8 cellular contexts compared by ENCODE assay signal in genomic region chr12:49058366-49059062, GRCh38. TPM values are rescaled to one million over a fixed set of nuclear protein-coding genes. Genes with fewer than 3 reads are reported as not detected.
A peak's percentile ranks its signal among the peaks of the same experiment; 100 is the strongest.
DNase-seq lines count a peak whose midpoint lies in the region; ATAC-seq and TF ChIP-seq lines count a peak whose summit lies in the region.

No MANE protein-coding gene starts in this region.

- H3K9me3 ChIP-seq in sigmoid colon: no peaks in the 10 kb centered on the region

- H3K27me3 ChIP-seq in sigmoid colon: no peaks in the 10 kb centered on the region

- intact Hi-C loops in sigmoid colon (cut with DNase I): no loop called here

- TF ChIP-seq CTCF in RWPE1 (conservative IDR thresholded peaks at IDR 0.05; ENCODE audit: low read depth): no peak
- no peak for TF ChIP-seq CTCF in fibroblast of mammary gland (conservative IDR thresholded peaks at IDR 0.05; ENCODE audit: control insufficient read depth, insufficient read depth, low read depth, low read length)
- no peak for TF ChIP-seq CTCF in sigmoid colon (IDR thresholded peaks at IDR 0.05)

- ATAC-seq in GM19395 (IDR thresholded peaks at IDR 0.05; ENCODE audit: unreplicated experiment): no peak
- no peak for ATAC-seq in GM21447 (IDR thresholded peaks at IDR 0.05; ENCODE audit: unreplicated experiment)

- TF ChIP-seq EP300 in sigmoid colon (IDR thresholded peaks at IDR 0.05): no peak

- POLR2A ChIA-PET in RWPE1 (lab: Yijun Ruan, JAX; ENCODE audit: low non-redundant PET): no interaction called here

- no peak for TF ChIP-seq POLR2A in sigmoid colon (IDR thresholded peaks at IDR 0.05)

- 4 to 10% methylated on average over 5 of the region's 5 CpGs for WGBS in sigmoid colon, 2 donors

- CTCF ChIA-PET in RWPE1 (lab: Yijun Ruan, JAX): no interaction called here

- H3K4me3 ChIP-seq in GM08714 (ENCODE audit: low read length) (peak overlapping the region; percentile 95), fibroblast of mammary gland (ENCODE audit: control insufficient read depth, low read depth, low read length) (peak overlapping the region; percentile 91), sigmoid colon (peak overlapping the region; percentile 87 to 100 (median 98))

- DNase-seq in RWPE1 (ENCODE audit: low spot score): peak; percentile 19
- no peak for DNase-seq in fibroblast of mammary gland (ENCODE audit: low read depth)
- DNase-seq in sigmoid colon: no peak
- no peak for DNase-seq in stimulated activated CD4-positive, alpha-beta T cell treated with anti-CD3 and anti-CD28 coated beads, Interleukin-4, amount 100 ng/mL, for 1 hour
- DNase-seq in activated gamma-delta T cell (lab: John Stamatoyannopoulos, UW): no peak

- H3K27ac ChIP-seq in RWPE1: peak overlapping the region; percentile 86
- H3K27ac ChIP-seq in sigmoid colon: peak overlapping the region; percentile 6 to 99 (median 94)

- H3K4me1 ChIP-seq in sigmoid colon: peaks cover 0 to 63% (median 50%) of the 10 kb centered on the region in 4 donors

- H3K36me3 ChIP-seq in sigmoid colon: peaks cover 4 to 17% (median 13%) of the 10 kb centered on the region in 4 donors

RNA-seq across cellular contexts. Expression of gene KMT2D, which starts 2.1 kb away (rescaled TPM):
- total RNA-seq in sigmoid colon: 10 to 100 TPM; 18.2 to 52.9 (median 30.6) TPM
- 10 to 100 TPM in 2 of 3 donors, 1 to 10 TPM in 1; 1.8 to 61.8 (median 10.2) TPM for polyA plus RNA-seq in sigmoid colon

RNA-seq across cellular contexts. Expression of gene RHEBL1, which starts 11.3 kb away (rescaled TPM):
- under 1 TPM in 1 of 4 donors, not detected in 3; 0.36 TPM for total RNA-seq in sigmoid colon
- polyA plus RNA-seq in sigmoid colon: 1 to 10 TPM in 1 of 3 donors, not detected in 2; 2.2 TPM

RNA-seq across cellular contexts. Expression of gene DHH, which starts 36.1 kb away (rescaled TPM):
- total RNA-seq in sigmoid colon: under 1 TPM in 2 of 4 donors, not detected in 2; 0.14 to 0.83 TPM
- polyA plus RNA-seq in sigmoid colon: under 1 TPM in 1 of 3 donors, not detected in 2; 0.63 TPM

RNA-seq across cellular contexts. Expression of gene PRKAG1, which starts 39.9 kb away (rescaled TPM):
- total RNA-seq in sigmoid colon: 10 to 100 TPM; 49.6 to 71.3 (median 60.0) TPM
- polyA plus RNA-seq in sigmoid colon: 10 to 100 TPM; 48.6 to 71.2 (median 61.3) TPM

RNA-seq across cellular contexts. Expression of gene LMBR1L, which starts 52.1 kb away (rescaled TPM):
- 10 to 100 TPM; 34.6 to 82.3 (median 51.5) TPM for total RNA-seq in sigmoid colon
- 10 to 100 TPM in 2 of 3 donors, 1 to 10 TPM in 1; 7.8 to 41.4 (median 10.2) TPM for polyA plus RNA-seq in sigmoid colon
